8 cellular contexts compared by ENCODE assay signal in the genomic region with DNA sequence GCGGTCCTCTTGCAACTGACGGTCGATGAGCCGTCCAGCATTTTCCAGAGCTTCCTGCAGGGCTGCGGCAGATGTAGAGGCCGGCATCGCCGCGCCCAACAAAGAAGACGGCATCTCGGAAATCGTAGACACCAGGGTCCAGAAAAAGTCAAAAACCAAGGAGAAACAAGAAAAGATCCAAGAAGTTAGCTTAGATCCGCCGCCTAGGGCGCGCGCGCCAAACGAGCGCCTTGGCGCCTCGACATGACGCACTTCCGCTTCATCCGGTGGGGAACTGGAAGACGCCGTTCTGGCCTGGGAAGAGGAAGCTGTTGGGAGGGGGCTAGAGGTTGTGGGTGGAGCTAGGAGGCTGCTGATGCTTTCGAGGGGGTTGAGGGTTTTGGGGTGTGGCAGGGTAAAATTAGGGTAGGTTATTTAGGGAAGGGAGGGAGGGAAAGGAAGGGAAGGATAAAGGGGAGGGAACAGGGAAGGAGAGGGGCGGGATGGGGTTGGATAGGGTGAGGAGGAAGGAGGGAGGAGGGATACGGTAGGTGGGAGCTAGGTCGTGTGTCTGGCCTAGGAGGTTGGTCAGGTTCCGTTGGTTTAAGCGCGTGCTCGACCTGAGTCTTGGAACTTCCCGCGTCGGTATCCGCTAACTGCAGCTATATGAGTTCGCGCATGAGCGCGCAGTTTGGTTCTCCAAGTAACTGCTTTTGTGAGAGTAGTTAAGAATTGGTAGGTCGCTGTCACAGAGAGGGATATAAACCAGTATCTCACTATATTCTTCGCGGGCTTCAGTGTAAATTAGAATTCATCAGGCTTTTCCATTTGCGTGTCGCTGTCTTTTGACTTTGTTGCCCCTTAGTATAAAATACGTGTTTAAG. TPM values are rescaled to one million over a fixed set of nuclear protein-coding genes. Genes with fewer than 3 reads are reported as not detected.
DNase-seq lines count a peak whose midpoint lies in the region; ATAC-seq lines count a peak whose summit lies in the region.

A gene (minus strand): TSS at position 243 of the 863 bp plus-strand sequence. CDS start 129 bp downstream, at position 114.

- ATAC-seq in GM21529 (IDR thresholded peaks at IDR 0.05; ENCODE audit: unreplicated experiment), result peak; percentile 96

- H3K4me3 Mint-ChIP-seq in IgD-negative memory B cell, result peak within 1 kb of the TSS; percentile 94 to 99 (median 98)

- no peaks in the 10 kb centered on the region for H3K9me3 Mint-ChIP-seq in IgD-negative memory B cell

- no peaks in the 10 kb centered on the region for H3K27me3 Mint-ChIP-seq in IgD-negative memory B cell

- peaks cover 18 to 23% (median 21%) of the 10 kb centered on the region in 3 donors for H3K4me1 Mint-ChIP-seq in IgD-negative memory B cell

- H3K36me3 Mint-ChIP-seq in IgD-negative memory B cell, result no peaks in the 10 kb centered on the region

- peak within 1 kb of the TSS; percentile 60 for H3K27ac ChIP-seq in epithelial cell of prostate

- H3K27ac Mint-ChIP-seq in IgD-negative memory B cell, result peak within 1 kb of the TSS; percentile 92 to 99 (median 94)

- peak; percentile 95 for DNase-seq in DMS114 treated with DMSO at 0.1 percent for 48 hours (lab: John Stamatoyannopoulos, UW; ENCODE audit: unreplicated experiment)
- DNase-seq in OCI-M2 (lab: John Stamatoyannopoulos, UW; ENCODE audit: unreplicated experiment), result peak; percentile 87
- DNase-seq in activated T-cell treated with anti-CD3 and anti-CD28 coated beads for 4 hours, result peak; percentile 84
- peak; percentile 87 for DNase-seq in epithelial cell of prostate (ENCODE audit: low read depth, low spot score)
- peak; percentile 93 for DNase-seq in mucosa of gallbladder (ENCODE audit: low spot score)
- DNase-seq in stimulated activated CD8-positive, alpha-beta memory T cell treated with anti-CD3 and anti-CD28 coated beads, Interleukin-4, amount 100 ng/mL, for 4 hours (ENCODE audit: low read depth in 2 of 2, low spot score in 1 of 2), result peak; percentile 72 to 80

RNA-seq across cellular contexts. Expression of the gene that starts here (rescaled TPM):
- 22.5 TPM for polyA plus RNA-seq in IgD-negative memory B cell
- 14.7 TPM for total RNA-seq in mucosa of gallbladder

Comparison
In these comparisons a context has a peak if more than half of its experiments do, and no peak if none do; other contexts are left out.
1. Peak in every context shown above with its lines: DNase-seq, ATAC-seq and H3K27ac ChIP-seq.